Comparison of ENCODE assay signal across 2 cellular contexts in genomic region chr5:151534345-151534744, GRCh38.
TF ChIP-seq lines count a peak whose summit lies in the region.

No MANE protein-coding gene starts in this region.

TF ChIP-seq in WTC11, 78 proteins besides CTCF, POLR2A, EP300 and RAD21:
- TF ChIP-seq FOXJ3 (CRISPR knock-in tag; IDR thresholded peaks at IDR 0.05; ENCODE audit: borderline replicate concordance) (no peak), ZNF121 (CRISPR knock-in tag; IDR thresholded peaks at IDR 0.05) (no peak)

TF ChIP-seq in H1, 55 proteins besides CTCF, POLR2A, EP300 and RAD21:
- TF ChIP-seq CREB1 (IDR thresholded peaks at IDR 0.05): no peak
- TF ChIP-seq SIN3A (conservative IDR thresholded peaks at IDR 0.05 in 1 of 2, IDR thresholded peaks at IDR 0.05 in 1 of 2; ENCODE audit: low read depth in 1 of 2, low read length in 2 of 2): no peak
- no peak for TF ChIP-seq SP2 (IDR thresholded peaks at IDR 0.05; ENCODE audit: low read length)
- TF ChIP-seq MAX (IDR thresholded peaks at IDR 0.05): peak; percentile 43; the same call in 1 of the 2 replicates
- TF ChIP-seq SP4 (IDR thresholded peaks at IDR 0.05; ENCODE audit: low read length): no peak
